ENCODE assay signal across 9 cellular contexts in the genomic region with DNA sequence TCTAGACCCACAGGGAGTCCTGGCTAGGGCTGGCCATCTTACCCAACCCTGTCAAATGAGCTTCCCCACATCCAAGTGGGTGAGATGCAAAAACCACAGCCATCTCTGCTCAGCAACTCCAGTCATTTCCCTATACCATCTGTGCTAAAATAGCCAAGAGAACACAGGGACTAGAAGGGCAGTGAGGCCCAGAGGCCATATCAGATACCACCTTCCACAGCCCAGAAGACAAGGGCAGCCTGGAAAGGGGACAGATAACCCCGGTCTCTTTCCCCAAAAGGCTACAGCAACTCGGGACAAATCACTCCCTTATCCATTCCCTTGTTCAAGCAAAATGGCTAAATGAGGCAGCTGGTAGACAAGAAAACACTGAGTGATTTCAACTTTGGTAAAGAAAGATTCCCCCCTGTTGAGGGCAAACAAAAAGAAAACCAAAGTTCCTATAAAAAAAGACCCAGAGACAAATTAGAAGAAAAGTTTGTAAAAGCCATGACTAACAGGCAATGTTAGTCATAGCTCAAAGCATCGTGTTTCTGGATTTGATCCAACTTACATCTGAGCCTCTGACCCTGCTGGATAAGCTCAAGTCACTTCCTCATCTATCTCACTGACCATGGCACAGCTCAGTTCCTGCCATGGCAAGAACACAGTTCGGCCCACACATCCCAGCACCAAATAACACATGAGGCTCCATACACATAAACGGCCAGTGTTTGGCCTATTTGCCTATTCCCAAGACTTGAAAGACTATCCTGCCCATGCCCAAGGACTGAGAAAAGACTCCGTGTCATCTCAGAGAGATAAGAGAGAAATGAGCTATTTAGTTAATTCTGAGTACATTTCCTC. TPM values are rescaled to one million over a fixed set of nuclear protein-coding genes. Genes with fewer than 3 reads are reported as not detected.
DNase-seq lines count a peak whose midpoint lies in the region; ATAC-seq, FAIRE-seq and TF ChIP-seq lines count a peak whose summit lies in the region.
"Had no signal": no experiment of that assay in that cellular context is flagged by ENCODE, and none has a peak within 500 bp of the region (broad histone marks: within the 10 kb centered on the region; RNA-seq: fewer than 3 reads in every experiment).

No MANE protein-coding gene starts in this region.

- peak overlapping the region; percentile 18 for H2AFZ ChIP-seq in K562 (ENCODE audit: low read depth, low read length)

- TF ChIP-seq RAD21 in K562 (CRISPR knock-in tag; conservative IDR thresholded peaks at IDR 0.05 in 1 of 2, IDR thresholded peaks at IDR 0.05 in 1 of 2): no peak

- no TSS peak for BruUV-seq in K562 (replicated peaks; lab: Mats Ljungman, UMichigan)

- peaks cover 29% of the 10 kb centered on the region for H3K4me1 Mint-ChIP-seq in WTC11

- ATAC-seq in K562: peak; percentile 41
- no peak for ATAC-seq in WTC11
- ATAC-seq in GM21528 (IDR thresholded peaks at IDR 0.05; ENCODE audit: low FRiP score, unreplicated experiment): no peak
- ATAC-seq: activated CD8-positive, alpha-beta T cell treated with anti-CD3 and anti-CD28 coated beads, Interleukin-2, amount 10 ng/mL, durations not matched to agents 7 days and 5 days had no signal

- CTCF ChIA-PET in AG04450 (lab: Charles Lee): interaction anchor here (1.2 to 3.1 kb wide), 9 partner anchors 9 to 174 kb away, joined by 3 to 15 read pairs (median 4); no protein-coding TSS in a partner anchor
- CTCF ChIA-PET in K562 (lab: Yijun Ruan, JAX; ENCODE audit: low intra/inter-chr PET ratio): no interaction called here
- CTCF ChIA-PET in WTC11 (lab: Charles Lee): interaction anchor here (0.9 kb wide), 1 partner anchor 80 kb away, joined by 4 read pairs; no protein-coding TSS in a partner anchor

- H3K4me3 Mint-ChIP-seq in WTC11: no peak overlapping the region
- H3K4me3 Mint-ChIP-seq: activated CD8-positive, alpha-beta T cell treated with anti-CD3 and anti-CD28 coated beads, Interleukin-2, amount 10 ng/mL, durations not matched to agents 7 days and 5 days had no signal

- TF ChIP-seq CTCF in AG04450 (IDR thresholded peaks at IDR 0.05; ENCODE audit: low read depth, low read length): no peak
- TF ChIP-seq CTCF in K562 (IDR thresholded peaks at IDR 0.05 in 2 of 3, conservative IDR thresholded peaks at IDR 0.05 in 1 of 3; ENCODE audit: insufficient read depth in 2 of 3, low read depth in 1 of 3, low read length in 3 of 3): no peak
- TF ChIP-seq CTCF in WTC11 (IDR thresholded peaks at IDR 0.05): no peak

- intact Hi-C loops in K562 (cut with micrococcal nuclease): no loop called here

- H3K27me3 Mint-ChIP-seq in WTC11 (ENCODE audit: low read depth): peaks cover 2% of the 10 kb centered on the region; the same call in 1 of the 2 replicates

- TF ChIP-seq POLR2A in K562 (conservative IDR thresholded peaks at IDR 0.05): no peak

- no peak overlapping the region for H3K27ac Mint-ChIP-seq in WTC11
- H3K27ac Mint-ChIP-seq: activated CD8-positive, alpha-beta T cell treated with anti-CD3 and anti-CD28 coated beads, Interleukin-2, amount 10 ng/mL, durations not matched to agents 7 days and 5 days had no signal

- WGBS in K562 (ENCODE audit: insufficient coverage, low coverage, missing lambda C conversion rate): 3% methylated on average over 6 of the region's 6 CpGs

- H4K20me1 ChIP-seq in K562 (replicated peaks; ENCODE audit: control insufficient read depth, insufficient read depth, low read length): no peaks in the 10 kb centered on the region

- in situ Hi-C loops in K562 (cut with MboI): no loop called here

- H3K9me3 ChIP-seq in AG04450 (ENCODE audit: control insufficient read depth, insufficient read depth, low read length) (no peaks in the 10 kb centered on the region), K562 (replicated peaks; ENCODE audit: control insufficient read depth, insufficient read depth, low read depth, low read length) (no peaks in the 10 kb centered on the region)

- H3K4me1 ChIP-seq in K562 (replicated peaks in 1 of 2; ENCODE audit: control insufficient read depth in 2 of 2, insufficient read depth in 2 of 2, low read length in 2 of 2): peaks cover 56 to 89% of the 10 kb centered on the region in 2 experiments

- peak; percentile 44; the same call in 1 of the 2 replicates for TF ChIP-seq EP300 in K562 (IDR thresholded peaks at IDR 0.05; ENCODE audit: low read length)

- H3K9me1 ChIP-seq in K562 (ENCODE audit: control insufficient read depth, insufficient read depth, low read length): no peaks in the 10 kb centered on the region

- H3K4me2 ChIP-seq in K562 (ENCODE audit: insufficient read depth, low read length): peak overlapping the region; percentile 70

- H3K4me3 ChIP-seq in AG04450 (ENCODE audit: low read depth, low read length) (no peak overlapping the region), K562 (no peak overlapping the region)

- DNase-seq in AG04450 (ENCODE audit: low read depth, low spot score) (peak; percentile 90), Kasumi-1 (lab: John Stamatoyannopoulos, UW) (peak; percentile 54 to 69), K562 (ENCODE audit: extremely low read depth in 1 of 4, low spot score in 3 of 4) (peak; percentile 46 to 86 (median 56)), medulla oblongata (ENCODE audit: extremely low spot score) (peak; percentile 59), GM19238 (ENCODE audit: insufficient read length, low spot score) (no peak), WTC11 (ENCODE audit: low spot score) (no peak), iPS-NIHi11 (ENCODE audit: low spot score) (no peak)
- DNase-seq: activated CD8-positive, alpha-beta T cell treated with anti-CD3 and anti-CD28 coated beads, Interleukin-2, amount 10 ng/mL, durations not matched to agents 7 days and 5 days had no signal

- no peaks in the 10 kb centered on the region for H3K79me2 ChIP-seq in K562 (ENCODE audit: control insufficient read depth, insufficient read depth, low read length)

- peak overlapping the region in 1 of 2 experiments; percentile 20; a peak in 2 of 4 replicates for H3K9ac ChIP-seq in K562 (ENCODE audit: insufficient read depth in 1 of 2, low read depth in 2 of 2, low read length in 2 of 2)

- H3K36me3 Mint-ChIP-seq in WTC11: no peaks in the 10 kb centered on the region

- H3K27ac ChIP-seq in AG04450 (ENCODE audit: low read depth, low read length): peak overlapping the region; percentile 80
- H3K27ac ChIP-seq in K562 (ENCODE audit: extremely low read depth, low read depth, low read length): peak overlapping the region; percentile 75; the same call in 2 of the 3 replicates

- POLR2A ChIA-PET in AG04450 (lab: Yijun Ruan, JAX) (interaction anchor here (1.1 kb wide), 1 partner anchor 9 kb away, joined by 3 read pairs; no protein-coding TSS in a partner anchor), K562 (lab: Yijun Ruan, JAX) (interaction anchor here (0.6 to 1.8 kb wide), 11 partner anchors 7 to 1589 kb away, joined by 3 to 6 read pairs (median 4); a partner anchor contains a TSS), WTC11 (lab: Charles Lee) (no interaction called here)

- H3K9me3 Mint-ChIP-seq in WTC11: no peaks in the 10 kb centered on the region

- H3K36me3 ChIP-seq in K562 (ENCODE audit: control insufficient read depth, insufficient read depth, low read length): no peaks in the 10 kb centered on the region

- H3K27me3 ChIP-seq in AG04450 (ENCODE audit: control insufficient read depth, insufficient read depth, low read length) (no peaks in the 10 kb centered on the region), K562 (ENCODE audit: control insufficient read depth in 2 of 2, insufficient read depth in 2 of 2, low read length in 2 of 2) (no peaks in the 10 kb centered on the region)

- FAIRE-seq in K562 (lab: Jason Lieb, UNC): peak; percentile 89

RNA-seq across cellular contexts. Expression of a gene that starts 3.1 kb away (rescaled TPM):
- polyA plus RNA-seq in AG04450 (2011; rRNA removed): 2.6 and 3.3 TPM in 2 replicates
- 2.4 and 2.7 TPM in 2 replicates for polyA minus RNA-seq in AG04450 (2011; rRNA and poly(A)+ RNA removed)
- total RNA-seq in K562 (2011; cell fraction: chromatin; rRNA removed; ENCODE audit: low replicate concordance): 1.1 and 1.9 TPM in 2 replicates
- total RNA-seq in K562 (2011; cell fraction: nucleolus; rRNA removed): 1.8 and 2.0 TPM in 2 replicates
- total RNA-seq in K562 (2011; cell fraction: nucleoplasm; rRNA removed): 1.2 TPM in 2 replicates
- total RNA-seq in K562 (2014; rRNA removed): 0.91 and 1.0 TPM in 2 replicates
- 0.61 and 1.3 TPM in 2 replicates for total RNA-seq in K562 (2014; rRNA removed; fragmentation: Illumina TruSeq; extraction: Trizol)
- total RNA-seq in K562 (2015; rRNA removed; fragmentation: Illumina TruSeq; extraction: Trizol): 0.91 and 0.94 TPM in 2 replicates
- 1.3 and 1.9 TPM in 2 replicates for total RNA-seq in K562 (2021)
- polyA plus RNA-seq in K562 (2011; rRNA removed): 0.42 and 0.72 TPM in 2 replicates
- 0.86 and 1.2 TPM in 2 replicates for polyA plus RNA-seq in K562 (2011; cell fraction: cytosol; rRNA removed)
- polyA plus RNA-seq in K562 (2011; cell fraction: nucleus; rRNA removed): 0.73 and 1.2 TPM in 2 replicates
- 2.0 and 6.6 TPM in 2 replicates for polyA plus RNA-seq in K562 (2012)
- 0.67 and 0.97 TPM in 2 replicates for polyA plus RNA-seq in K562 (2014; fragmentation: Illumina TruSeq; extraction: Trizol)
- under 1 TPM; 0.08 to 0.21 TPM for polyA plus RNA-seq in K562 (2014; fragmentation: Nextera tagmentation; extraction: Ambion mirVana)
- polyA plus RNA-seq in K562 (2014; rRNA removed): 1.0 and 3.1 TPM in 2 replicates
- 0.18 and 0.87 TPM in 2 replicates for polyA minus RNA-seq in K562 (2011; rRNA and poly(A)+ RNA removed)
- 1.0 and 5.0 TPM in 2 replicates for polyA minus RNA-seq in K562 (2011; cell fraction: cytosol; rRNA and poly(A)+ RNA removed)
- polyA minus RNA-seq in K562 (2011; cell fraction: nucleus; rRNA and poly(A)+ RNA removed): 0.81 and 1.4 TPM in 2 replicates
- total RNA-seq in WTC11 (2021): 0.53 to 0.85 TPM (median 0.60 TPM) in 3 replicates

RNA-seq across cellular contexts. Expression of a gene that starts 26.1 kb away (rescaled TPM):
- polyA plus RNA-seq in AG04450 (2011; rRNA removed) (3.5 and 4.7 TPM in 2 replicates), K562 (2011; rRNA removed) (0.18 and 0.30 TPM in 2 replicates), K562 (2014; fragmentation: Illumina TruSeq; extraction: Trizol) (11.7 and 24.0 TPM in 2 replicates), K562 (2014; fragmentation: Nextera tagmentation; extraction: Ambion mirVana) (1 to 10 TPM; 4.9 to 8.9 TPM), K562 (2014; rRNA removed) (65.6 and 70.4 TPM in 2 replicates)
- 0.52 and 2.1 TPM in 2 replicates for polyA minus RNA-seq in AG04450 (2011; rRNA and poly(A)+ RNA removed)
- total RNA-seq in K562 (2011; cell fraction: chromatin; rRNA removed; ENCODE audit: low replicate concordance): not detected in 2 replicates
- total RNA-seq in K562 (2011; cell fraction: nucleolus; rRNA removed): 0.50 and 0.79 TPM in 2 replicates
- total RNA-seq in K562 (2011; cell fraction: nucleoplasm; rRNA removed): 0.66 TPM in 1 of 2 replicates, not detected in the other
- total RNA-seq in K562 (2014; rRNA removed) (60.4 and 79.0 TPM in 2 replicates), K562 (2014; rRNA removed; fragmentation: Illumina TruSeq; extraction: Trizol) (10.6 and 11.4 TPM in 2 replicates), K562 (2015; rRNA removed; fragmentation: Illumina TruSeq; extraction: Trizol) (4.2 and 5.6 TPM in 2 replicates), K562 (2021) (37.4 and 39.5 TPM in 2 replicates), WTC11 (2021) (0.57 to 0.92 TPM (median 0.81 TPM) in 3 replicates)
- polyA plus RNA-seq in K562 (2011; cell fraction: cytosol; rRNA removed): 0.13 and 0.39 TPM in 2 replicates
- 0.18 TPM in 1 of 2 replicates, not detected in the other for polyA plus RNA-seq in K562 (2011; cell fraction: nucleus; rRNA removed)
- polyA plus RNA-seq in K562 (2012): 21.3 and 213 TPM in 2 replicates
- polyA minus RNA-seq in K562 (2011; rRNA and poly(A)+ RNA removed): not detected in 2 replicates
- polyA minus RNA-seq in K562 (2011; cell fraction: cytosol; rRNA and poly(A)+ RNA removed): not detected in 2 replicates
- not detected in 2 replicates for polyA minus RNA-seq in K562 (2011; cell fraction: nucleus; rRNA and poly(A)+ RNA removed)
- total RNA-seq: activated CD8-positive, alpha-beta T cell treated with anti-CD3 and anti-CD28 coated beads, Interleukin-2, amount 10 ng/mL, durations not matched to agents 7 days and 5 days had no signal

RNA-seq across cellular contexts. Expression of a gene that starts 55.5 kb away (rescaled TPM):
- 4.5 and 4.7 TPM in 2 replicates for polyA plus RNA-seq in AG04450 (2011; rRNA removed)
- 2.0 and 2.1 TPM in 2 replicates for polyA minus RNA-seq in AG04450 (2011; rRNA and poly(A)+ RNA removed)
- total RNA-seq in K562 (2011; cell fraction: chromatin; rRNA removed; ENCODE audit: low replicate concordance): not detected in 2 replicates
- total RNA-seq in K562 (2011; cell fraction: nucleolus; rRNA removed): not detected in 2 replicates
- not detected in 2 replicates for total RNA-seq in K562 (2011; cell fraction: nucleoplasm; rRNA removed)
- total RNA-seq in K562 (2014; rRNA removed): not detected in 2 replicates
- not detected in 2 replicates for total RNA-seq in K562 (2014; rRNA removed; fragmentation: Illumina TruSeq; extraction: Trizol)
- not detected in 2 replicates for total RNA-seq in K562 (2015; rRNA removed; fragmentation: Illumina TruSeq; extraction: Trizol)
- 0.16 TPM in 1 of 2 replicates, not detected in the other for total RNA-seq in K562 (2021)
- polyA plus RNA-seq in K562 (2011; rRNA removed): not detected in 2 replicates
- not detected in 2 replicates for polyA plus RNA-seq in K562 (2011; cell fraction: cytosol; rRNA removed)
- polyA plus RNA-seq in K562 (2011; cell fraction: nucleus; rRNA removed): not detected in 2 replicates
- 0.17 and 2.6 TPM in 2 replicates for polyA plus RNA-seq in K562 (2012)
- polyA plus RNA-seq in K562 (2014; fragmentation: Illumina TruSeq; extraction: Trizol): not detected in 2 replicates
- under 1 TPM in 1 of 2 experiments, not detected in 1; 0.04 TPM for polyA plus RNA-seq in K562 (2014; fragmentation: Nextera tagmentation; extraction: Ambion mirVana)
- not detected in 2 replicates for polyA plus RNA-seq in K562 (2014; rRNA removed)
- polyA minus RNA-seq in K562 (2011; rRNA and poly(A)+ RNA removed): not detected in 2 replicates
- not detected in 2 replicates for polyA minus RNA-seq in K562 (2011; cell fraction: cytosol; rRNA and poly(A)+ RNA removed)
- polyA minus RNA-seq in K562 (2011; cell fraction: nucleus; rRNA and poly(A)+ RNA removed): not detected in 2 replicates
- 0.41 TPM in 1 of 3 replicates, not detected in the others for total RNA-seq in WTC11 (2021)
- total RNA-seq: activated CD8-positive, alpha-beta T cell treated with anti-CD3 and anti-CD28 coated beads, Interleukin-2, amount 10 ng/mL, durations not matched to agents 7 days and 5 days had no signal

Comparison
In these comparisons a context has a peak if more than half of its experiments do, and no peak if none do; other contexts are left out.
1. DNase-seq: peak in AG04450 (single experiment), Kasumi-1 (2 of 2), K562 (4 of 4) and medulla oblongata (single experiment); none in GM19238 (single experiment), WTC11 (single experiment) and iPS-NIHi11 (single experiment).